In genomic region chr2:33606622-33607021, GRCh38 we compare ENCODE assay signal across 34 cellular contexts.
"Had no signal": no experiment of that assay in that cellular context is flagged by ENCODE, and none has a peak within 500 bp of the region (broad histone marks: within the 10 kb centered on the region; RNA-seq: fewer than 3 reads in every experiment).

No MANE protein-coding gene starts in this region.

- H3K4me3 Mint-ChIP-seq: activated CD4-positive, alpha-beta T cell treated with anti-CD3 and anti-CD28 coated beads, Interleukin-2, amount 10 ng/mL, durations not matched to agents 24 days and 14 days; activated CD8-positive, alpha-beta T cell treated with anti-CD3 and anti-CD28 coated beads for 36 hours; activated naive CD4-positive, alpha-beta T cell treated with anti-CD3 and anti-CD28 coated beads, Interleukin-2, amount 50 U/mL, for 24 hours; activated naive CD8-positive, alpha-beta T cell treated with anti-CD3 and anti-CD28 coated beads, Interleukin-2, amount 10 ng/mL, durations not matched to agents 7 days and 5 days; activated T-cell treated with anti-CD3 and anti-CD28 coated beads, Interleukin-2, amount 50 U/mL, for 72 hours; activated T-helper 17 cell treated with anti-CD3 and anti-CD28 coated beads, Interleukin-2, amount 50 U/mL, for 72 hours had no signal

- DNase-seq: activated CD4-positive, alpha-beta T cell treated with anti-CD3 and anti-CD28 coated beads for 1 hour; activated CD4-positive, alpha-beta T cell treated with anti-CD3 and anti-CD28 coated beads, Interleukin-2, amount 50 U/mL, for 4 hours; activated CD4-positive, CD25-positive, alpha-beta regulatory T cell; activated CD8-positive, alpha-beta T cell treated with anti-CD3 and anti-CD28 coated beads for 36 hours; activated effector memory CD4-positive, alpha-beta T cell treated with anti-CD3 and anti-CD28 coated beads, Interleukin-2, amount 50 U/mL, for 16 hours; activated naive CD4-positive, alpha-beta T cell treated with Interleukin-2 at 50 U/mL for 16 hours; activated naive CD8-positive, alpha-beta T cell treated with anti-CD3 and anti-CD28 coated beads, Interleukin-2, amount 10 ng/mL, durations not matched to agents 7 days and 5 days; activated T-cell treated with anti-CD3 and anti-CD28 coated beads, Interleukin-2, amount 50 U/mL, for 1 hour; activated T-cell treated with anti-CD3 and anti-CD28 coated beads, Interleukin-2, amount 50 U/mL, for 72 hours; amygdala; NCI-H1092 treated with DMSO at 0.1 percent for 48 hours; NCI-H146; NCI-H187; NCI-H2029 treated with DMSO at 0.1 percent for 48 hours; NCI-H2107; NCI-H2171; NCI-H510A; NCI-H526; NCI-H748 treated with DMSO at 0.1 percent for 48 hours; NK-92 treated with Interleukin-12 subunit alpha and Interleukin-12 subunit beta, amount 100 ng/mL, for 24 hours; PC-3; Peyer's patch; RPMI8226; SIG-M5; T-helper 1 cell; T-helper 2 cell; T-helper 9 cell had no signal

- H3K9me3 ChIP-seq: ascending aorta, Peyer's patch had no signal

- H3K36me3 ChIP-seq: ascending aorta, cardiac muscle cell, Peyer's patch had no signal

- H3K27me3 ChIP-seq: ascending aorta, cardiac muscle cell, Peyer's patch had no signal

- H3K9me3 Mint-ChIP-seq: activated CD4-positive, alpha-beta T cell treated with anti-CD3 and anti-CD28 coated beads, Interleukin-2, amount 10 ng/mL, durations not matched to agents 24 days and 14 days; activated CD8-positive, alpha-beta T cell treated with anti-CD3 and anti-CD28 coated beads for 36 hours; activated naive CD4-positive, alpha-beta T cell treated with anti-CD3 and anti-CD28 coated beads, Interleukin-2, amount 50 U/mL, for 24 hours; activated naive CD8-positive, alpha-beta T cell treated with anti-CD3 and anti-CD28 coated beads, Interleukin-2, amount 10 ng/mL, durations not matched to agents 7 days and 5 days; activated T-cell treated with anti-CD3 and anti-CD28 coated beads, Interleukin-2, amount 50 U/mL, for 72 hours; activated T-helper 17 cell treated with anti-CD3 and anti-CD28 coated beads, Interleukin-2, amount 50 U/mL, for 72 hours had no signal

- H3K27ac Mint-ChIP-seq: activated CD4-positive, alpha-beta T cell treated with anti-CD3 and anti-CD28 coated beads, Interleukin-2, amount 10 ng/mL, durations not matched to agents 24 days and 14 days; activated CD8-positive, alpha-beta T cell treated with anti-CD3 and anti-CD28 coated beads for 36 hours; activated naive CD4-positive, alpha-beta T cell treated with anti-CD3 and anti-CD28 coated beads, Interleukin-2, amount 50 U/mL, for 24 hours; activated naive CD8-positive, alpha-beta T cell treated with anti-CD3 and anti-CD28 coated beads, Interleukin-2, amount 10 ng/mL, durations not matched to agents 7 days and 5 days; activated T-cell treated with anti-CD3 and anti-CD28 coated beads, Interleukin-2, amount 50 U/mL, for 72 hours; activated T-helper 17 cell treated with anti-CD3 and anti-CD28 coated beads, Interleukin-2, amount 50 U/mL, for 72 hours had no signal

- H3K27ac ChIP-seq: ascending aorta, cardiac muscle cell, Peyer's patch, VCaP had no signal

- H3K27me3 Mint-ChIP-seq: activated CD4-positive, alpha-beta T cell treated with anti-CD3 and anti-CD28 coated beads, Interleukin-2, amount 10 ng/mL, durations not matched to agents 24 days and 14 days; activated CD8-positive, alpha-beta T cell treated with anti-CD3 and anti-CD28 coated beads for 36 hours; activated naive CD4-positive, alpha-beta T cell treated with anti-CD3 and anti-CD28 coated beads, Interleukin-2, amount 50 U/mL, for 24 hours; activated naive CD8-positive, alpha-beta T cell treated with anti-CD3 and anti-CD28 coated beads, Interleukin-2, amount 10 ng/mL, durations not matched to agents 7 days and 5 days; activated T-helper 17 cell treated with anti-CD3 and anti-CD28 coated beads, Interleukin-2, amount 50 U/mL, for 72 hours had no signal

- ATAC-seq: activated CD8-positive, alpha-beta T cell treated with anti-CD3 and anti-CD28 coated beads for 36 hours; activated T-cell treated with anti-CD3 and anti-CD28 coated beads, Interleukin-2, amount 50 U/mL, for 72 hours; activated T-helper 17 cell treated with anti-CD3 and anti-CD28 coated beads, Interleukin-2, amount 50 U/mL, for 72 hours; PC-3; SK-N-SH treated with all-trans-retinoic acid at 6 μM for 48 hours had no signal

- H3K36me3 Mint-ChIP-seq: activated naive CD4-positive, alpha-beta T cell treated with anti-CD3 and anti-CD28 coated beads, Interleukin-2, amount 50 U/mL, for 24 hours; activated naive CD8-positive, alpha-beta T cell treated with anti-CD3 and anti-CD28 coated beads, Interleukin-2, amount 10 ng/mL, durations not matched to agents 7 days and 5 days had no signal

- H3K4me3 ChIP-seq: ascending aorta, cardiac muscle cell, Peyer's patch had no signal

- H3K4me1 Mint-ChIP-seq: activated CD4-positive, alpha-beta T cell treated with anti-CD3 and anti-CD28 coated beads, Interleukin-2, amount 10 ng/mL, durations not matched to agents 24 days and 14 days; activated naive CD4-positive, alpha-beta T cell treated with anti-CD3 and anti-CD28 coated beads, Interleukin-2, amount 50 U/mL, for 24 hours; activated naive CD8-positive, alpha-beta T cell treated with anti-CD3 and anti-CD28 coated beads, Interleukin-2, amount 10 ng/mL, durations not matched to agents 7 days and 5 days; activated T-helper 17 cell treated with anti-CD3 and anti-CD28 coated beads, Interleukin-2, amount 50 U/mL, for 72 hours had no signal

- H3K4me1 ChIP-seq: ascending aorta, Peyer's patch had no signal
